In genomic region chr3:8673083-8673737, GRCh38 we compare ENCODE assay signal across 28 cellular contexts. TPM values are rescaled to one million over a fixed set of nuclear protein-coding genes. Genes with fewer than 3 reads are reported as not detected.
"Had no signal": no experiment of that assay in that cellular context is flagged by ENCODE, and none has a peak within 500 bp of the region (broad histone marks: within the 10 kb centered on the region; RNA-seq: fewer than 3 reads in every experiment).

No MANE protein-coding gene starts in this region.

- H3K9me3 Mint-ChIP-seq: natural killer cell; stimulated activated naive B cell treated with anti-CD40 and anti-IgM and Interleukin-4, amounts not matched to agents 10 μg/mL and 1 μg/mL and 100 μg/mL, for 72 hours had no signal

- H3K4me1 Mint-ChIP-seq: memory B cell; natural killer cell; stimulated activated naive B cell treated with anti-CD40 and anti-IgM and Interleukin-4, amounts not matched to agents 10 μg/mL and 1 μg/mL and 100 μg/mL, for 72 hours had no signal

- H3K9me3 ChIP-seq: colonic mucosa, esophagus muscularis mucosa, gastroesophageal sphincter, prostate gland, right atrium auricular region, sigmoid colon, thoracic aorta, tibial nerve, upper lobe of left lung had no signal

- H3K4me1 ChIP-seq: colonic mucosa, foreskin keratinocyte, gastroesophageal sphincter, prostate gland, right atrium auricular region, sigmoid colon, upper lobe of left lung had no signal

- H3K4me3 ChIP-seq: colonic mucosa, esophagus muscularis mucosa, gastroesophageal sphincter, lung, prostate gland, right atrium auricular region, sigmoid colon, thoracic aorta, tibial nerve, upper lobe of left lung had no signal

- H3K4me3 Mint-ChIP-seq: dendritic cell treated with granulocyte-macrophage colony-stimulating factor and Interleukin-4, amounts not matched to agents 40 ng/mL and 50 ng/mL, for 4 days; memory B cell; natural killer cell; stimulated activated naive B cell treated with anti-CD40 and anti-IgM and Interleukin-4, amounts not matched to agents 10 μg/mL and 1 μg/mL and 100 μg/mL, for 72 hours; stimulated activated naive CD8-positive, alpha-beta T cell treated with anti-CD3 and anti-CD28 coated beads, Interleukin-15, Interleukin-2, amounts not matched to agents 100 ng/mL and 50 ng/mL, for 24 hours had no signal

- DNase-seq: colonic mucosa; effector CD8-positive, alpha-beta T cell; foreskin keratinocyte; hypothalamus; natural killer cell; sigmoid colon; stimulated activated CD4-positive, alpha-beta T cell treated with anti-CD3 and anti-CD28 coated beads, Interleukin-4, amount 100 ng/mL, for 4 hours; stimulated activated naive B cell treated with anti-CD40 and anti-IgM and Interleukin-4, amounts not matched to agents 10 μg/mL and 1 μg/mL and 100 μg/mL, for 72 hours; upper lobe of left lung had no signal

- H3K27ac ChIP-seq: colonic mucosa, esophagus muscularis mucosa, foreskin keratinocyte, gastroesophageal sphincter, prostate gland, right atrium auricular region, sigmoid colon, thoracic aorta, tibial nerve, upper lobe of left lung had no signal

- FAIRE-seq: endothelial cell of umbilical vein, keratinocyte, urothelium cell line had no signal

- H3K27me3 Mint-ChIP-seq: dendritic cell treated with granulocyte-macrophage colony-stimulating factor and Interleukin-4, amounts not matched to agents 40 ng/mL and 50 ng/mL, for 4 days; memory B cell had no signal

- H3K27ac Mint-ChIP-seq: dendritic cell treated with granulocyte-macrophage colony-stimulating factor and Interleukin-4, amounts not matched to agents 40 ng/mL and 50 ng/mL, for 4 days; memory B cell; natural killer cell; stimulated activated naive B cell treated with anti-CD40 and anti-IgM and Interleukin-4, amounts not matched to agents 10 μg/mL and 1 μg/mL and 100 μg/mL, for 72 hours; stimulated activated naive CD8-positive, alpha-beta T cell treated with anti-CD3 and anti-CD28 coated beads, Interleukin-15, Interleukin-2, amounts not matched to agents 100 ng/mL and 50 ng/mL, for 24 hours had no signal

- H3K36me3 Mint-ChIP-seq: memory B cell; natural killer cell; stimulated activated naive B cell treated with anti-CD40 and anti-IgM and Interleukin-4, amounts not matched to agents 10 μg/mL and 1 μg/mL and 100 μg/mL, for 72 hours had no signal

- H3K36me3 ChIP-seq: colonic mucosa, esophagus muscularis mucosa, gastroesophageal sphincter, prostate gland, right atrium auricular region, sigmoid colon, thoracic aorta, tibial nerve, upper lobe of left lung had no signal

- H3K27me3 ChIP-seq: colonic mucosa, right atrium auricular region, tibial nerve, upper lobe of left lung had no signal

- ATAC-seq: foreskin keratinocyte; gastroesophageal sphincter; left lobe of liver; natural killer cell; stimulated activated naive B cell treated with anti-CD40 and anti-IgM and Interleukin-4, amounts not matched to agents 10 μg/mL and 1 μg/mL and 100 μg/mL, for 72 hours had no signal

RNA-seq across cellular contexts. Expression of gene SSUH2, which starts 28.6 kb away (rescaled TPM):
- total RNA-seq: chondrocyte, epithelial cell of proximal tubule, fibroblast of lung, left lobe of liver, mononuclear cell, natural killer cell, osteoblast had no signal
- polyA plus RNA-seq: endothelial cell of umbilical vein had no signal
